ENCODE assay signal across 18 cellular contexts in the genomic region with DNA sequence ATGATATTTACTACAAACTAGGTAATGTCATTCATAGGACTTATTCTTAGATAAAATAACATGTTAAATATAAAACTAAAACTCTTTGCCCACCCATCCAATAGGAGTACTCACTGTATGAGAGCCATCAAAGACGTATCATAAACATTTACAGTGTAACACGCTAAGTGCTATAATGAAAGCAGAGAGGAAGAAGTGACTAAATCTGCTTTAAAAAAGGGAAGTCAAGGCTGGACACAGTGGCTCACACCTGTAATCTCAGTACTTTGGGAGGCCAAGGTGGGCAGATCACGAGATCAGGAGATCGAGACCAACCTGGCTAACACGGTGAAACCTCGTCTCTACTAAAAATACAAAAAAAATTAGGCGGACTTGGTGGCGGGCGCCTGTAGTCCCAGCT.
"Had no signal": no experiment of that assay in that cellular context is flagged by ENCODE, and none has a peak within 500 bp of the region (broad histone marks: within the 10 kb centered on the region; RNA-seq: fewer than 3 reads in every experiment).

No MANE protein-coding gene starts in this region.

- H3K27me3 Mint-ChIP-seq: activated CD4-positive, alpha-beta memory T cell treated with anti-CD3 and anti-CD28 coated beads for 36 hours; activated CD8-positive, alpha-beta memory T cell treated with anti-CD3 and anti-CD28 coated beads, Interleukin-2, amount 10 ng/mL, durations not matched to agents 7 days and 5 days; activated naive CD4-positive, alpha-beta T cell treated with anti-CD3 and anti-CD28 coated beads, Interleukin-2, amount 10 ng/mL, durations not matched to agents 7 days and 5 days had no signal

- H3K27ac ChIP-seq: gastroesophageal sphincter, lower lobe of right lung, neural progenitor cell, parathyroid adenoma, thyroid gland, uterus had no signal

- ATAC-seq: activated CD8-positive, alpha-beta memory T cell treated with anti-CD3 and anti-CD28 coated beads, Interleukin-2, amount 10 ng/mL, durations not matched to agents 7 days and 5 days; gastroesophageal sphincter; heart right ventricle; left cardiac atrium; stimulated activated effector memory CD8-positive, alpha-beta T cell treated with anti-CD3 and anti-CD28 coated beads, Interleukin-12 subunit alpha, Interleukin-12 subunit beta, amount 100 ng/mL, for 72 hours had no signal

- H3K4me1 ChIP-seq: uterus had no signal

- H3K4me2 ChIP-seq: neural progenitor cell had no signal

- H3K27me3 ChIP-seq: gastroesophageal sphincter, heart right ventricle, neural progenitor cell, thyroid gland, uterus had no signal

- H3K36me3 ChIP-seq: neural progenitor cell, thyroid gland, uterus had no signal

- H3K4me3 ChIP-seq: gastroesophageal sphincter, heart right ventricle, lower lobe of right lung, neural progenitor cell, thyroid gland, uterus had no signal

- H3K9me3 Mint-ChIP-seq: activated CD4-positive, alpha-beta memory T cell treated with anti-CD3 and anti-CD28 coated beads for 36 hours; activated naive CD4-positive, alpha-beta T cell treated with anti-CD3 and anti-CD28 coated beads, Interleukin-2, amount 10 ng/mL, durations not matched to agents 7 days and 5 days; activated T-helper 2 cell treated with anti-CD3 and anti-CD28 coated beads, Interferon-gamma antibody, Interleukin-2, Interleukin-4, amounts not matched to agents 10 μg/mL and 5 μg/mL and 100 μg/mL, durations not matched to agents 14 hours and 24 hours and 36 hours; mesothelial cell of epicardium; neural progenitor cell; stimulated activated effector memory CD8-positive, alpha-beta T cell treated with anti-CD3 and anti-CD28 coated beads, Interleukin-12 subunit alpha, Interleukin-12 subunit beta, amount 100 ng/mL, for 72 hours had no signal

- H3K27ac Mint-ChIP-seq: activated CD4-positive, alpha-beta memory T cell treated with anti-CD3 and anti-CD28 coated beads for 36 hours; activated CD8-positive, alpha-beta memory T cell treated with anti-CD3 and anti-CD28 coated beads, Interleukin-2, amount 10 ng/mL, durations not matched to agents 7 days and 5 days; activated naive CD4-positive, alpha-beta T cell treated with anti-CD3 and anti-CD28 coated beads, Interleukin-2, amount 10 ng/mL, durations not matched to agents 7 days and 5 days; activated T-helper 2 cell treated with anti-CD3 and anti-CD28 coated beads, Interferon-gamma antibody, Interleukin-2, Interleukin-4, amounts not matched to agents 10 μg/mL and 5 μg/mL and 100 μg/mL, durations not matched to agents 14 hours and 24 hours and 36 hours; mesothelial cell of epicardium; neural progenitor cell; stimulated activated effector memory CD8-positive, alpha-beta T cell treated with anti-CD3 and anti-CD28 coated beads, Interleukin-12 subunit alpha, Interleukin-12 subunit beta, amount 100 ng/mL, for 72 hours had no signal

- DNase-seq: activated CD4-positive, alpha-beta memory T cell treated with anti-CD3 and anti-CD28 coated beads for 36 hours; activated CD8-positive, alpha-beta memory T cell treated with anti-CD3 and anti-CD28 coated beads, Interleukin-2, amount 10 ng/mL, durations not matched to agents 7 days and 5 days; activated naive CD4-positive, alpha-beta T cell treated with anti-CD3 and anti-CD28 coated beads, Interleukin-2, amount 10 ng/mL, durations not matched to agents 7 days and 5 days; activated T-cell treated with anti-CD3 and anti-CD28 coated beads, Interleukin-2, amount 50 U/mL, for 1 hour; heart right ventricle; left cardiac atrium; stimulated activated CD4-positive, alpha-beta T cell treated with anti-CD3 and anti-CD28 coated beads, Interleukin-12 subunit alpha, Interleukin-12 subunit beta, amount 100 ng/mL, for 4 hours; stimulated activated CD4-positive, alpha-beta T cell treated with anti-CD3 and anti-CD28 coated beads, Interleukin-2, amount 100 ng/mL, for 24 hours; T1000; uterus had no signal

- H3K36me3 Mint-ChIP-seq: activated CD4-positive, alpha-beta memory T cell treated with anti-CD3 and anti-CD28 coated beads for 36 hours; activated CD8-positive, alpha-beta memory T cell treated with anti-CD3 and anti-CD28 coated beads, Interleukin-2, amount 10 ng/mL, durations not matched to agents 7 days and 5 days; activated naive CD4-positive, alpha-beta T cell treated with anti-CD3 and anti-CD28 coated beads, Interleukin-2, amount 10 ng/mL, durations not matched to agents 7 days and 5 days; mesothelial cell of epicardium; neural progenitor cell had no signal

- H2AFZ ChIP-seq: neural progenitor cell, parathyroid adenoma had no signal

- H3K4me3 Mint-ChIP-seq: activated CD4-positive, alpha-beta memory T cell treated with anti-CD3 and anti-CD28 coated beads for 36 hours; activated CD8-positive, alpha-beta memory T cell treated with anti-CD3 and anti-CD28 coated beads, Interleukin-2, amount 10 ng/mL, durations not matched to agents 7 days and 5 days; activated naive CD4-positive, alpha-beta T cell treated with anti-CD3 and anti-CD28 coated beads, Interleukin-2, amount 10 ng/mL, durations not matched to agents 7 days and 5 days; mesothelial cell of epicardium; neural progenitor cell; stimulated activated effector memory CD8-positive, alpha-beta T cell treated with anti-CD3 and anti-CD28 coated beads, Interleukin-12 subunit alpha, Interleukin-12 subunit beta, amount 100 ng/mL, for 72 hours had no signal

- H3K9me3 ChIP-seq: gastroesophageal sphincter, heart right ventricle, lower lobe of right lung, thyroid gland, uterus had no signal
